Comparison of ENCODE assay signal across 15 cellular contexts in genomic region chr21:29231781-29232548, GRCh38.
DNase-seq lines count a peak whose midpoint lies in the region; ATAC-seq and TF ChIP-seq lines count a peak whose summit lies in the region.
"Had no signal": no experiment of that assay in that cellular context is flagged by ENCODE, and none has a peak within 500 bp of the region (broad histone marks: within the 10 kb centered on the region; RNA-seq: fewer than 3 reads in every experiment).

No MANE protein-coding gene starts in this region.

- H3K4me2 ChIP-seq in GM23338 (no peak overlapping the region), skeletal muscle satellite cell (ENCODE audit: low read length) (no peak overlapping the region)
- H3K4me2 ChIP-seq: BLaER1 had no signal

- peaks cover 4% of the 10 kb centered on the region for H3K27me3 Mint-ChIP-seq in GM23338 (ENCODE audit: insufficient read depth, low read depth, poor library complexity)
- H3K27me3 Mint-ChIP-seq in chondrocyte (ENCODE audit: low read depth), result no peaks in the 10 kb centered on the region

- H3K9ac ChIP-seq in skeletal muscle satellite cell (ENCODE audit: low read depth, low read length), result peak overlapping the region; percentile 6
- H3K9ac ChIP-seq: BLaER1 had no signal

- H3K9me2 ChIP-seq in GM23338 (ENCODE audit: insufficient read depth), result no peaks in the 10 kb centered on the region

- no peaks in the 10 kb centered on the region for H3K79me2 ChIP-seq in GM23338 (replicated peaks; ENCODE audit: insufficient read depth)

- H4K20me1 ChIP-seq in GM23338 (replicated peaks; ENCODE audit: insufficient read depth), result no peaks in the 10 kb centered on the region
- H4K20me1 ChIP-seq: BLaER1 had no signal

- no peaks in the 10 kb centered on the region for H3F3A ChIP-seq in GM23338 (replicated peaks; ENCODE audit: low read depth)

- DNase-seq in GM12865 (ENCODE audit: low read depth) (peak; percentile 44), GM23338 (ENCODE audit: low spot score) (no peak), chondrocyte (ENCODE audit: low spot score) (no peak), superior temporal gyrus (ENCODE audit: extremely low spot score) (no peak), NCI-H345 (lab: John Stamatoyannopoulos, UW) (no peak)
- DNase-seq: activated effector memory CD4-positive, alpha-beta T cell treated with Interleukin-2 at 50 U/mL for 16 hours; amniotic stem cell; H7; NCI-H1417; SIG-M5; thyroid gland had no signal

- no peak for TF ChIP-seq CTCF in GM12865 (IDR thresholded peaks at IDR 0.05; ENCODE audit: insufficient read depth, low read depth, low read length, missing control alignments)
- no peak for TF ChIP-seq CTCF in GM23338 (conservative IDR thresholded peaks at IDR 0.05; ENCODE audit: low read depth in 2 of 2)
- TF ChIP-seq CTCF in chondrocyte (IDR thresholded peaks at IDR 0.05), result no peak

- 0 out of 2 replicates have a peak overlapping the region, but pooled peaks have one; percentile 2 for H2AFZ ChIP-seq in GM23338

- no peaks in the 10 kb centered on the region for H3K27me3 ChIP-seq in GM23338 (ENCODE audit: insufficient read depth)
- H3K27me3 ChIP-seq in skeletal muscle satellite cell (ENCODE audit: control insufficient read depth, insufficient read depth, low read length), result no peaks in the 10 kb centered on the region
- H3K27me3 ChIP-seq: BLaER1, thyroid gland had no signal

- H3K4me1 Mint-ChIP-seq in GM23338, result peaks cover 8% of the 10 kb centered on the region
- peaks cover 45% of the 10 kb centered on the region for H3K4me1 Mint-ChIP-seq in chondrocyte (ENCODE audit: low read depth)

- no peak overlapping the region for H3K4me3 Mint-ChIP-seq in GM23338
- no peak overlapping the region for H3K4me3 Mint-ChIP-seq in chondrocyte (ENCODE audit: unreplicated experiment)
- H3K4me3 Mint-ChIP-seq: neural crest cell had no signal

- H3K36me3 Mint-ChIP-seq in GM23338 (ENCODE audit: low read depth) (no peaks in the 10 kb centered on the region), chondrocyte (ENCODE audit: low read depth) (no peaks in the 10 kb centered on the region)

- H3K4me1 ChIP-seq in GM23338 (ENCODE audit: insufficient read depth), result no peaks in the 10 kb centered on the region
- peaks cover 34% of the 10 kb centered on the region for H3K4me1 ChIP-seq in skeletal muscle satellite cell (ENCODE audit: control insufficient read depth, insufficient read depth, low read length)

- H3K27ac Mint-ChIP-seq in GM23338, result no peak overlapping the region
- H3K27ac Mint-ChIP-seq in chondrocyte (ENCODE audit: unreplicated experiment), result peak overlapping the region; percentile 62

- H3K36me3 ChIP-seq in GM23338 (ENCODE audit: insufficient read depth) (no peaks in the 10 kb centered on the region), skeletal muscle satellite cell (ENCODE audit: insufficient read depth, low read length) (no peaks in the 10 kb centered on the region)
- H3K36me3 ChIP-seq: BLaER1, thyroid gland had no signal

- no peak overlapping the region for H3K27ac ChIP-seq in GM23338 (ENCODE audit: low read depth)
- H3K27ac ChIP-seq: BLaER1, thyroid gland had no signal

- H3K9me3 ChIP-seq in skeletal muscle satellite cell (replicated peaks; ENCODE audit: low read length), result no peaks in the 10 kb centered on the region
- H3K9me3 ChIP-seq: BLaER1, thyroid gland had no signal

- no peaks in the 10 kb centered on the region for H3K9me3 Mint-ChIP-seq in GM23338
- H3K9me3 Mint-ChIP-seq in chondrocyte (ENCODE audit: low read depth), result peaks cover 2% of the 10 kb centered on the region
- H3K9me3 Mint-ChIP-seq: neural crest cell had no signal

- no peak overlapping the region for H3K4me3 ChIP-seq in GM12865 (ENCODE audit: low read depth, low read length)
- H3K4me3 ChIP-seq in GM23338, result no peak overlapping the region
- no peak overlapping the region for H3K4me3 ChIP-seq in skeletal muscle satellite cell (ENCODE audit: low read length)
- H3K4me3 ChIP-seq: BLaER1, thyroid gland had no signal

- ATAC-seq in GM23338, result no peak
- no peak for ATAC-seq in GM18861 (IDR thresholded peaks at IDR 0.05; ENCODE audit: unreplicated experiment)

TF ChIP-seq in GM23338, 12 proteins besides CTCF, POLR2A, EP300 and RAD21 (continues in another document):
- no peak for TF ChIP-seq EZH2phosphoT487 (IDR thresholded peaks at IDR 0.05; ENCODE audit: unreplicated experiment)
- TF ChIP-seq, protein P1, sequence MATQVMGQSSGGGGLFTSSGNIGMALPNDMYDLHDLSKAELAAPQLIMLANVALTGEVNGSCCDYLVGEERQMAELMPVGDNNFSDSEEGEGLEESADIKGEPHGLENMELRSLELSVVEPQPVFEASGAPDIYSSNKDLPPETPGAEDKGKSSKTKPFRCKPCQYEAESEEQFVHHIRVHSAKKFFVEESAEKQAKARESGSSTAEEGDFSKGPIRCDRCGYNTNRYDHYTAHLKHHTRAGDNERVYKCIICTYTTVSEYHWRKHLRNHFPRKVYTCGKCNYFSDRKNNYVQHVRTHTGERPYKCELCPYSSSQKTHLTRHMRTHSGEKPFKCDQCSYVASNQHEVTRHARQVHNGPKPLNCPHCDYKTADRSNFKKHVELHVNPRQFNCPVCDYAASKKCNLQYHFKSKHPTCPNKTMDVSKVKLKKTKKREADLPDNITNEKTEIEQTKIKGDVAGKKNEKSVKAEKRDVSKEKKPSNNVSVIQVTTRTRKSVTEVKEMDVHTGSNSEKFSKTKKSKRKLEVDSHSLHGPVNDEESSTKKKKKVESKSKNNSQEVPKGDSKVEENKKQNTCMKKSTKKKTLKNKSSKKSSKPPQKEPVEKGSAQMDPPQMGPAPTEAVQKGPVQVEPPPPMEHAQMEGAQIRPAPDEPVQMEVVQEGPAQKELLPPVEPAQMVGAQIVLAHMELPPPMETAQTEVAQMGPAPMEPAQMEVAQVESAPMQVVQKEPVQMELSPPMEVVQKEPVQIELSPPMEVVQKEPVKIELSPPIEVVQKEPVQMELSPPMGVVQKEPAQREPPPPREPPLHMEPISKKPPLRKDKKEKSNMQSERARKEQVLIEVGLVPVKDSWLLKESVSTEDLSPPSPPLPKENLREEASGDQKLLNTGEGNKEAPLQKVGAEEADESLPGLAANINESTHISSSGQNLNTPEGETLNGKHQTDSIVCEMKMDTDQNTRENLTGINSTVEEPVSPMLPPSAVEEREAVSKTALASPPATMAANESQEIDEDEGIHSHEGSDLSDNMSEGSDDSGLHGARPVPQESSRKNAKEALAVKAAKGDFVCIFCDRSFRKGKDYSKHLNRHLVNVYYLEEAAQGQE (IDR thresholded peaks at IDR 0.05; ENCODE audit: unreplicated experiment), result no peak
- TF ChIP-seq CREB1 (CRISPR knock-in tag; IDR thresholded peaks at IDR 0.05; ENCODE audit: low read depth), result no peak
- no peak for TF ChIP-seq ZNF331 (CRISPR knock-in tag; IDR thresholded peaks at IDR 0.05; ENCODE audit: low read depth)
- TF ChIP-seq ZNF462 (CRISPR knock-in tag; IDR thresholded peaks at IDR 0.05), result no peak
